18 cellular contexts compared by ENCODE assay signal in genomic region chr18:8212893-8213805, GRCh38.
DNase-seq lines count a peak whose midpoint lies in the region; ATAC-seq and TF ChIP-seq lines count a peak whose summit lies in the region.
"Had no signal": no experiment of that assay in that cellular context is flagged by ENCODE, and none has a peak within 500 bp of the region (broad histone marks: within the 10 kb centered on the region; RNA-seq: fewer than 3 reads in every experiment).

No MANE protein-coding gene starts in this region.

- H3K9ac ChIP-seq in SK-N-SH, result no peak overlapping the region

- no peak overlapping the region for H2AFZ ChIP-seq in SK-N-SH (ENCODE audit: low read depth)
- H2AFZ ChIP-seq: GM23338, hepatocyte had no signal

- TF ChIP-seq EP300 in SK-N-SH (IDR thresholded peaks at IDR 0.05; ENCODE audit: borderline replicate concordance in 1 of 2, low read depth in 1 of 2, low read length in 1 of 2), result no peak
- TF ChIP-seq EP300 in esophagus muscularis mucosa (IDR thresholded peaks at IDR 0.05), result no peak

- POLR2A ChIA-PET in SK-N-SH (lab: Yijun Ruan, JAX), result no interaction called here

- H3K79me2 ChIP-seq in SK-N-SH (ENCODE audit: insufficient read depth), result no peaks in the 10 kb centered on the region
- H3K79me2 ChIP-seq: hepatocyte had no signal

- DNase-seq in SK-N-SH (no peak), amniotic epithelial cell (ENCODE audit: low read depth) (peak; percentile 69), foreskin fibroblast (peak; percentile 39 to 82), smooth muscle cell of the brain vasculature (ENCODE audit: low read depth, low spot score) (peak; percentile 91), esophagus muscularis mucosa (ENCODE audit: extremely low spot score) (no peak), SW 1271 (lab: John Stamatoyannopoulos, UW) (no peak)
- DNase-seq: ACHN; activated T-cell treated with anti-CD3 and anti-CD28 coated beads, Interleukin-2, amount 50 U/mL, for 1 hour; effector CD8-positive, alpha-beta T cell; lower lobe of right lung; NCI-H2171 treated with DMSO at 0.1 percent for 48 hours; stimulated activated CD4-positive, alpha-beta T cell treated with anti-CD3 and anti-CD28 coated beads, Interleukin-15, amount 100 ng/mL, for 24 hours; T-helper 1 cell; upper lobe of right lung had no signal

- H3K4me3 ChIP-seq in SK-N-SH (ENCODE audit: low read depth in 2 of 2, low read length in 1 of 2) (no peak overlapping the region), foreskin fibroblast (ENCODE audit: low read depth in 1 of 2, low read length in 2 of 2) (no peak overlapping the region), esophagus muscularis mucosa (no peak overlapping the region)
- H3K4me3 ChIP-seq: GM23338, hepatocyte, lower lobe of right lung, upper lobe of right lung had no signal

- no peak for TF ChIP-seq CTCF in SK-N-SH (IDR thresholded peaks at IDR 0.05)
- TF ChIP-seq CTCF in foreskin fibroblast (IDR thresholded peaks at IDR 0.05; ENCODE audit: low read depth, low read length), result no peak
- no peak for TF ChIP-seq CTCF in esophagus muscularis mucosa (IDR thresholded peaks at IDR 0.05)

- H3K27me3 ChIP-seq in SK-N-SH (ENCODE audit: insufficient read depth) (no peaks in the 10 kb centered on the region), esophagus muscularis mucosa (no peaks in the 10 kb centered on the region)
- H3K27me3 ChIP-seq: hepatocyte, upper lobe of right lung had no signal

- TF ChIP-seq RAD21 in SK-N-SH (IDR thresholded peaks at IDR 0.05; ENCODE audit: low read length), result no peak

- ATAC-seq in SK-N-SH treated with all-trans-retinoic acid at 6 μM for 48 hours (no peak), GM21737 (IDR thresholded peaks at IDR 0.05; ENCODE audit: unreplicated experiment) (no peak)
- ATAC-seq: GM23338, lower lobe of right lung, upper lobe of right lung had no signal

- H4K20me1 ChIP-seq in SK-N-SH (ENCODE audit: insufficient read depth), result no peaks in the 10 kb centered on the region

- H3K36me3 ChIP-seq in SK-N-SH (replicated peaks in 1 of 2; ENCODE audit: control insufficient read depth in 1 of 2, insufficient read depth in 2 of 2, low read length in 1 of 2), result no peaks in the 10 kb centered on the region
- H3K36me3 ChIP-seq in esophagus muscularis mucosa, result peaks cover 0 to 4% (median 0%) of the 10 kb centered on the region in 4 donors
- H3K36me3 ChIP-seq: lower lobe of right lung had no signal

- CTCF ChIA-PET in SK-N-SH (lab: Yijun Ruan, JAX), result interaction anchor here (0.7 kb wide), 1 partner anchor 12 kb away, joined by 3 read pairs; no protein-coding TSS in a partner anchor

- H3K9me2 ChIP-seq in SK-N-SH, result no peaks in the 10 kb centered on the region

- H3K4me2 ChIP-seq in SK-N-SH, result no peak overlapping the region
- H3K4me2 ChIP-seq: GM23338, hepatocyte had no signal

- H3K4me1 ChIP-seq in SK-N-SH (ENCODE audit: control insufficient read depth in 1 of 2, insufficient read depth in 2 of 2, low read depth in 1 of 2, low read length in 1 of 2) (no peaks in the 10 kb centered on the region), esophagus muscularis mucosa (peaks cover 0 to 10% (median 8%) of the 10 kb centered on the region in 4 donors)
- H3K4me1 ChIP-seq: lower lobe of right lung, upper lobe of right lung had no signal

- H3K27ac ChIP-seq in SK-N-SH (ENCODE audit: low read depth in 2 of 2, low read length in 1 of 2) (no peak overlapping the region), esophagus muscularis mucosa (replicated peaks in 1 of 4) (no peak overlapping the region)
- H3K27ac ChIP-seq: hepatocyte, lower lobe of right lung, upper lobe of right lung had no signal

- intact Hi-C loops in esophagus muscularis mucosa (cut with DNase I), result no loop called here

- H3K9me3 ChIP-seq in SK-N-SH (no peaks in the 10 kb centered on the region), esophagus muscularis mucosa (no peaks in the 10 kb centered on the region)
- H3K9me3 ChIP-seq: lower lobe of right lung, upper lobe of right lung had no signal

- H3F3A ChIP-seq in SK-N-SH (replicated peaks; ENCODE audit: insufficient read depth), result no peaks in the 10 kb centered on the region

- WGBS in SK-N-SH (ENCODE audit: low lambda C conversion rate), result 64% methylated on average over 8 of the region's 8 CpGs
- 69% methylated on average over 8 of the region's 8 CpGs for WGBS in esophagus muscularis mucosa

- TF ChIP-seq POLR2A in esophagus muscularis mucosa (IDR thresholded peaks at IDR 0.05; ENCODE audit: low read depth), result no peak

TF ChIP-seq in SK-N-SH treated with all-trans-retinoic acid at 6 μM for 48 hours, 23 proteins besides CTCF, POLR2A, EP300 and RAD21:
- TF ChIP-seq ISL1 (CRISPR knock-in tag; IDR thresholded peaks at IDR 0.05) (peak; percentile 28; the same call in 1 of the 2 replicates), TOX (CRISPR knock-in tag; IDR thresholded peaks at IDR 0.05; ENCODE audit: borderline replicate concordance) (no peak)
- TF ChIP-seq, protein P1, sequence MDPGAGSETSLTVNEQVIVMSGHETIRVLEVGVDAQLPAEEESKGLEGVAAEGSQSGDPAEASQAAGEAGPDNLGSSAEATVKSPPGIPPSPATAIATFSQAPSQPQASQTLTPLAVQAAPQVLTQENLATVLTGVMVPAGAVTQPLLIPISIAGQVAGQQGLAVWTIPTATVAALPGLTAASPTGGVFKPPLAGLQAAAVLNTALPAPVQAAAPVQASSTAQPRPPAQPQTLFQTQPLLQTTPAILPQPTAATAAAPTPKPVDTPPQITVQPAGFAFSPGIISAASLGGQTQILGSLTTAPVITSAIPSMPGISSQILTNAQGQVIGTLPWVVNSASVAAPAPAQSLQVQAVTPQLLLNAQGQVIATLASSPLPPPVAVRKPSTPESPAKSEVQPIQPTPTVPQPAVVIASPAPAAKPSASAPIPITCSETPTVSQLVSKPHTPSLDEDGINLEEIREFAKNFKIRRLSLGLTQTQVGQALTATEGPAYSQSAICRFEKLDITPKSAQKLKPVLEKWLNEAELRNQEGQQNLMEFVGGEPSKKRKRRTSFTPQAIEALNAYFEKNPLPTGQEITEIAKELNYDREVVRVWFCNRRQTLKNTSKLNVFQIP (CRISPR knock-in tag; IDR thresholded peaks at IDR 0.05; ENCODE audit: borderline replicate concordance, low read depth), result no peak

TF ChIP-seq in SK-N-SH, 30 proteins besides CTCF, POLR2A, EP300 and RAD21:
- TF ChIP-seq TEAD4 (IDR thresholded peaks at IDR 0.05; ENCODE audit: borderline replicate concordance, insufficient read depth) (no peak), NRF1 (IDR thresholded peaks at IDR 0.05; ENCODE audit: low read depth, low read length) (no peak), TCF12 (IDR thresholded peaks at IDR 0.05) (no peak), RXRA (IDR thresholded peaks at IDR 0.05; ENCODE audit: borderline replicate concordance, low read depth) (no peak), RFX5 (IDR thresholded peaks at IDR 0.05; ENCODE audit: low read length) (no peak), JUND (IDR thresholded peaks at IDR 0.05) (no peak), EZH2phosphoT487 (IDR thresholded peaks at IDR 0.05; ENCODE audit: borderline replicate concordance, low read depth) (no peak), ELF1 (IDR thresholded peaks at IDR 0.05) (no peak), TAF1 (IDR thresholded peaks at IDR 0.05; ENCODE audit: borderline replicate concordance, low read depth, low read length) (no peak)
TF ChIP-seq in SK-N-SH: peak in this region for 0.

Comparison
In these comparisons a context has a peak if more than half of its experiments do, and no peak if none do; other contexts are left out.
1. DNase-seq: peak in amniotic epithelial cell (single experiment), foreskin fibroblast (2 of 2) and smooth muscle cell of the brain vasculature (single experiment); none in SK-N-SH (single experiment), esophagus muscularis mucosa (single experiment) and SW 1271 (0 of 2).